ENCODE assay signal across 7 cellular contexts in the genomic region with DNA sequence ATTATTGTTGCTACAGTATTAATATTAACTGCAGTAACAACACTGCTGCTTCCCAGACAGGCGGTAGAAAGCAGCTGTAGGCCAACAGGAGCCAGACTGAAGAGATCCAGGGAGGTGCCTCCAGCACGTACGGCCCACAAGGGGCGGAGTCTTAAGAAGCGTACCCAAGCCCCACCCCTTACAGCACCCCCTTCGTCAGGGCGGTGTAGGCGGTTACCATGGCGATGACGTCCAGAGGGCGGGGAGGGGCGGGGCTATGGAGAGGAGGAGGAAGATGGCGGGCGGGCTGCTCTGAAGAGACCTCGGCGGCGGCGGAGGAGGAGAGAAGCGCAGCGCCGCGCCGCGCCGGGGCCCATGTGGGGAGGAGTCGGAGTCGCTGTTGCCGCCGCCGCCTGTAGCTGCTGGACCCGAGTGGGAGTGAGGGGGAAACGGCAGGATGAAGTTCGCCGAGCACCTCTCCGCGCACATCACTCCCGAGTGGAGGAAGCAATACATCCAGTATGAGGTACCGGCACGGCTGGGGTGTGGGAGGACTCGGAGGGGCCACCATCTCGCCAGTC. TPM values are rescaled to one million over a fixed set of nuclear protein-coding genes. Genes with fewer than 3 reads are reported as not detected.
A peak's percentile ranks its signal among the peaks of the same experiment; 100 is the strongest.
DNase-seq lines count a peak whose midpoint lies in the region; ATAC-seq, FAIRE-seq and TF ChIP-seq lines count a peak whose summit lies in the region.

A gene (plus strand): TSS at position 257 of the 560 bp plus-strand sequence. CDS start 180 bp downstream, at position 437.

- peak; percentile 85 for TF ChIP-seq POLR2A in GM18505 (IDR thresholded peaks at IDR 0.05; ENCODE audit: borderline replicate concordance, extremely low read depth, insufficient read depth, insufficient read length)

- peaks cover 3% of the 10 kb centered on the region for H3K9me3 Mint-ChIP-seq in astrocyte (ENCODE audit: unreplicated experiment)

- H3K4me3 Mint-ChIP-seq in astrocyte (ENCODE audit: unreplicated experiment), result no peak within 1 kb of the TSS

- peak within 1 kb of the TSS; percentile 38 for H3K27ac Mint-ChIP-seq in astrocyte (ENCODE audit: unreplicated experiment)

- H3K27me3 ChIP-seq in astrocyte (ENCODE audit: insufficient read depth, low read length), result no peaks in the 10 kb centered on the region

- peaks cover 37% of the 10 kb centered on the region for H3K79me2 ChIP-seq in astrocyte (ENCODE audit: insufficient read depth, low read length)

- H3K4me3 ChIP-seq in astrocyte (ENCODE audit: insufficient read depth, low read depth, low read length), result peak within 1 kb of the TSS; percentile 90

- H3K27ac ChIP-seq in astrocyte (ENCODE audit: low read depth, low read length), result peak within 1 kb of the TSS; percentile 83

- H4K20me1 ChIP-seq in astrocyte (ENCODE audit: insufficient read depth, low read length), result peaks cover 29% of the 10 kb centered on the region

- FAIRE-seq in astrocyte (lab: Jason Lieb, UNC), result peak; percentile 78

- peak within 1 kb of the TSS; percentile 97 for H2AFZ ChIP-seq in astrocyte (ENCODE audit: low read depth, low read length)

- H3K36me3 ChIP-seq in astrocyte (ENCODE audit: insufficient read depth, low read length), result no peaks in the 10 kb centered on the region

- no peaks in the 10 kb centered on the region for H3K9me3 ChIP-seq in astrocyte (ENCODE audit: insufficient read depth, low read depth, low read length)

- no peaks in the 10 kb centered on the region for H3K36me3 Mint-ChIP-seq in astrocyte (ENCODE audit: low read depth, unreplicated experiment)

- peak; percentile 19 for TF ChIP-seq CTCF in astrocyte (IDR thresholded peaks at IDR 0.05; ENCODE audit: insufficient read depth, low read depth, low read length)

- H3K4me2 ChIP-seq in astrocyte (ENCODE audit: low read length), result peak within 1 kb of the TSS; percentile 89

- peak within 1 kb of the TSS; percentile 91 for H3K9ac ChIP-seq in astrocyte (ENCODE audit: low read length)

- H3K27me3 Mint-ChIP-seq in astrocyte (ENCODE audit: low read depth, unreplicated experiment), result no peaks in the 10 kb centered on the region

- DNase-seq in NCI-H2029 (lab: John Stamatoyannopoulos, UW) (peak; percentile 97), T-helper 22 cell (ENCODE audit: low read depth) (peak; percentile 98), astrocyte (ENCODE audit: low read depth) (peak; percentile 94), hepatic stellate cell (ENCODE audit: low spot score) (peak; percentile 88), renal cortical epithelial cell (ENCODE audit: low read depth) (peak; percentile 97)

- peaks cover 6% of the 10 kb centered on the region for H3K4me1 Mint-ChIP-seq in astrocyte (ENCODE audit: low read depth, unreplicated experiment)

- peaks cover 4% of the 10 kb centered on the region for H3K4me1 ChIP-seq in astrocyte (ENCODE audit: insufficient read depth, low read length)

- ATAC-seq in GM18505 (IDR thresholded peaks at IDR 0.05; ENCODE audit: unreplicated experiment) (peak; percentile 97), HG02973 (IDR thresholded peaks at IDR 0.05; ENCODE audit: unreplicated experiment) (peak; percentile 97)

RNA-seq across cellular contexts. Expression of the gene that starts here (rescaled TPM):
- total RNA-seq in astrocyte (35.2 and 36.0 TPM in 2 replicates), renal cortical epithelial cell (35.4 and 53.6 TPM in 2 replicates)

Comparison
In these comparisons a context has a peak if more than half of its experiments do, and no peak if none do; other contexts are left out.
1. Peak in every context shown above with its lines: DNase-seq, ATAC-seq, H3K4me3 ChIP-seq and H3K27ac ChIP-seq.